12 cellular contexts compared by ENCODE assay signal in the genomic region with DNA sequence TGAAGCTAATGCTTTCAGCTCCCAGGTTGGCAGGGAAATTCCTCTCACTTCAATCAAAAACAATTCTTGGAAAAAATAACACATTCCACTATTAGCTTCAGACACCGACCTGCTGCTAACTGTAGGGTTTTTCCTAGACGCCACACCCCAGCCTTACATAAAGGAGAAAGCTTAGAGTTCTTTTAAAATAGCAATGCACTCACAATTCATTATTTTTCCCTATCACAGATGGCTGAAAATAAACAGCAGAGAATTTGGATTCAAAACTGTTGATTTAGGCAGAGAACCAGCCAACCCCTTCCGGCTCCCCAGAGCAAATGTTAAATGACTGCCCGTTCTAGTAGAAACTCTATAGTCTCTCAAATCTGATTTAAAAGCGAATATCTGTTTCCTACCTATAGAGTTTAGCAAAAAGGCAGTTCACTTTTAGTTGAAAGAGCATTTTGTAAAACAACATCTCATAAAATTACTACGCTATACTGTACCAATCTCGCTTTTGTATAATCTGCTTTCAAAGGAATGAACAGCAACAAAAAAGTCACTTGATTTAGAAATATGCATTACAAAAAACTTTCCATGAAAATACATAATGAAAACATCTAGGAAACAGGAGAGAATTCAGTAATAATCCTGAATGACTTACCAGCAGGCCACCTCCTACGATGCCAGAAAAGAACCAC. TPM values are rescaled to one million over a fixed set of nuclear protein-coding genes. Genes with fewer than 3 reads are reported as not detected.
DNase-seq lines count a peak whose midpoint lies in the region; ATAC-seq and TF ChIP-seq lines count a peak whose summit lies in the region.
"Had no signal": no experiment of that assay in that cellular context is flagged by ENCODE, and none has a peak within 500 bp of the region (broad histone marks: within the 10 kb centered on the region; RNA-seq: fewer than 3 reads in every experiment).

No MANE protein-coding gene starts in this region.

- H3K4me3 ChIP-seq in BJ (ENCODE audit: low read depth, low read length) (0 out of 2 replicates have a peak overlapping the region, but pooled peaks have one; percentile 3), ovary (peak overlapping the region; percentile 31)
- H3K4me3 ChIP-seq: BLaER1 treated with 17β-estradiol and CSF1 and Interleukin-3, amounts not matched to agents 10 nM and 100 nM had no signal

- H3K9me3 ChIP-seq in ovary = no peaks in the 10 kb centered on the region

- no peak for TF ChIP-seq EP300 in ovary (IDR thresholded peaks at IDR 0.05)

- no peak for DNase-seq in BJ (ENCODE audit: low read depth)
- peak; percentile 52 for DNase-seq in SHP77 treated with DMSO at 0.1 percent for 48 hours (lab: John Stamatoyannopoulos, UW)
- peak; percentile 78 for DNase-seq in fibroblast of peridontal ligament (ENCODE audit: extremely low read depth)
- peak in 1 of 5 donors; percentile 24 for DNase-seq in ovary
- no peak for DNase-seq in activated CD4-positive, alpha-beta T cell treated with anti-CD3 and anti-CD28 coated beads for 48 hours
- DNase-seq in stimulated activated CD4-positive, alpha-beta T cell treated with anti-CD3 and anti-CD28 coated beads, Interleukin-4, amount 100 ng/mL, for 24 hours = no peak
- DNase-seq in activated CD8-positive, alpha-beta memory T cell treated with anti-CD3 and anti-CD28 coated beads, Interleukin-2, amount 50 U/mL, for 48 hours = no peak
- DNase-seq: immature natural killer cell had no signal

- H3K36me3 ChIP-seq in BJ (ENCODE audit: control insufficient read depth, insufficient read depth, low read length) (no peaks in the 10 kb centered on the region), ovary (no peaks in the 10 kb centered on the region)
- H3K36me3 ChIP-seq: BLaER1 treated with 17β-estradiol and CSF1 and Interleukin-3, amounts not matched to agents 10 nM and 100 nM had no signal

- H3K27me3 ChIP-seq in BJ (ENCODE audit: control insufficient read depth, insufficient read depth, low read length) = no peaks in the 10 kb centered on the region
- no peaks in the 10 kb centered on the region for H3K27me3 ChIP-seq in ovary
- H3K27me3 ChIP-seq: BLaER1 treated with 17β-estradiol and CSF1 and Interleukin-3, amounts not matched to agents 10 nM and 100 nM had no signal

- peak overlapping the region; percentile 36 to 41 for H3K27ac ChIP-seq in ovary
- H3K27ac ChIP-seq: BLaER1 treated with 17β-estradiol and CSF1 and Interleukin-3, amounts not matched to agents 10 nM and 100 nM had no signal

- intact Hi-C loops in ovary (cut with DNase I) = no loop called here

- POLR2A ChIA-PET in BJ (lab: Charles Lee) = no interaction called here

- 4 to 6% (median 4%) methylated on average over 8 of the region's 8 CpGs for whole genome bisulfite sequencing in ovary, 3 donors

- peaks cover 8% of the 10 kb centered on the region for H3K4me1 ChIP-seq in ovary (ENCODE audit: insufficient read depth)

- TF ChIP-seq POLR2A in ovary (IDR thresholded peaks at IDR 0.05) = no peak

- CTCF ChIA-PET in BJ (lab: Yijun Ruan, JAX) = interaction anchor here (0.5 to 0.7 kb wide), 2 partner anchors 61 to 68 kb away, joined by 3 read pairs; no protein-coding TSS in a partner anchor

- no peak for TF ChIP-seq CTCF in BJ (IDR thresholded peaks at IDR 0.05; ENCODE audit: insufficient read depth, low read depth, low read length)
- no peak for TF ChIP-seq CTCF in ovary (IDR thresholded peaks at IDR 0.05)

- ATAC-seq in GM21360 (IDR thresholded peaks at IDR 0.05; ENCODE audit: unreplicated experiment) = no peak

RNA-seq across cellular contexts. Expression of gene TM4SF1, which starts 0.6 kb away (rescaled TPM):
- polyA plus RNA-seq in BJ (2011; rRNA removed) (37.5 and 48.0 TPM in 2 replicates), ovary (100 to 1,000 TPM; 103 to 184 TPM)
- 20.4 and 27.1 TPM in 2 replicates for polyA minus RNA-seq in BJ (2011; rRNA and poly(A)+ RNA removed)
- total RNA-seq in ovary = 100 to 1,000 TPM in 1 of 7 donors, 10 to 100 TPM in 6; 35.6 to 207 (median 54.9) TPM
- total RNA-seq: activated T-helper 2 cell treated with anti-CD3 and anti-CD28 coated beads, Interferon-gamma antibody, Interleukin-2, Interleukin-4, amounts not matched to agents 10 μg/mL and 5 μg/mL and 100 μg/mL, durations not matched to agents 14 hours and 24 hours and 36 hours; OCI-LY7 had no signal
- polyA plus RNA-seq: immature natural killer cell had no signal

RNA-seq across cellular contexts. Expression of gene TM4SF18, which starts 43.4 kb away (rescaled TPM):
- polyA plus RNA-seq in BJ (2011; rRNA removed) = 0.11 and 0.29 TPM in 2 replicates
- polyA minus RNA-seq in BJ (2011; rRNA and poly(A)+ RNA removed) = not detected in 2 replicates
- 1 to 10 TPM; 2.4 to 7.3 (median 4.7) TPM for total RNA-seq in ovary
- polyA plus RNA-seq in ovary = 10 to 100 TPM in 1 of 2 donors, 1 to 10 TPM in 1; 7.0 to 16.3 TPM
- total RNA-seq: activated T-helper 2 cell treated with anti-CD3 and anti-CD28 coated beads, Interferon-gamma antibody, Interleukin-2, Interleukin-4, amounts not matched to agents 10 μg/mL and 5 μg/mL and 100 μg/mL, durations not matched to agents 14 hours and 24 hours and 36 hours; OCI-LY7 had no signal
- polyA plus RNA-seq: immature natural killer cell had no signal

Comparison
In these comparisons a context has a peak if more than half of its experiments do, and no peak if none do; other contexts are left out.
1. DNase-seq: peak in SHP77 treated with DMSO at 0.1 percent for 48 hours (single experiment) and fibroblast of peridontal ligament (single experiment); none in BJ (single experiment), activated CD4-positive, alpha-beta T cell treated with anti-CD3 and anti-CD28 coated beads for 48 hours (single experiment), stimulated activated CD4-positive, alpha-beta T cell treated with anti-CD3 and anti-CD28 coated beads, Interleukin-4, amount 100 ng/mL, for 24 hours (single experiment) and activated CD8-positive, alpha-beta memory T cell treated with anti-CD3 and anti-CD28 coated beads, Interleukin-2, amount 50 U/mL, for 48 hours (single experiment).